Comparison of ENCODE assay signal across 8 cellular contexts in genomic region chrX:45851434-45851991, GRCh38.
A peak's percentile ranks its signal among the peaks of the same experiment; 100 is the strongest.
DNase-seq lines count a peak whose midpoint lies in the region; ATAC-seq and TF ChIP-seq lines count a peak whose summit lies in the region.

No MANE protein-coding gene starts in this region.

- no peak for TF ChIP-seq CTCF in cardiac muscle cell (IDR thresholded peaks at IDR 0.05; ENCODE audit: low read depth, low read length)

- H3K27me3 ChIP-seq in cardiac muscle cell, result peaks cover 4% of the 10 kb centered on the region

- DNase-seq in cardiac muscle cell (ENCODE audit: low read depth in 1 of 2, low spot score in 1 of 2), result peak in 1 of 2 donors; percentile 37
- no peak for DNase-seq in Right ventricle myocardium superior
- DNase-seq in T follicular helper cell (ENCODE audit: low read depth), result peak; percentile 35
- peak; percentile 76 for DNase-seq in astrocyte of the hippocampus (ENCODE audit: low read depth, low spot score)
- DNase-seq in kidney glomerular epithelial cell (lab: John Stamatoyannopoulos, UW), result peak; percentile 20
- DNase-seq in stimulated activated CD4-positive, alpha-beta T cell treated with anti-CD3 and anti-CD28 coated beads, Interleukin-1b, Interleukin-23, amount 100 ng/mL, for 48 hours, result peak; percentile 75

- intact Hi-C loops in Right ventricle myocardium superior (cut with DNase I), result no loop called here

- no peaks in the 10 kb centered on the region for H3K36me3 ChIP-seq in cardiac muscle cell

- no peaks in the 10 kb centered on the region for H3K9me3 ChIP-seq in cardiac muscle cell (ENCODE audit: low read depth)

- H3K4me1 ChIP-seq in cardiac muscle cell (ENCODE audit: low read depth), result no peaks in the 10 kb centered on the region

- H3K27ac ChIP-seq in cardiac muscle cell, result no peak overlapping the region

- ATAC-seq in Right ventricle myocardium superior (ENCODE audit: poor library complexity) (no peak), HG03097 (IDR thresholded peaks at IDR 0.05; ENCODE audit: low FRiP score, unreplicated experiment) (no peak), HG03571 (IDR thresholded peaks at IDR 0.05; ENCODE audit: unreplicated experiment) (no peak)

- H3K4me3 ChIP-seq in cardiac muscle cell, result peak overlapping the region; percentile 50
